17 cellular contexts compared by ENCODE assay signal in genomic region chr13:48507024-48507423, GRCh38. TPM values are rescaled to one million over a fixed set of nuclear protein-coding genes. Genes with fewer than 3 reads are reported as not detected.
A peak's percentile ranks its signal among the peaks of the same experiment; 100 is the strongest.
DNase-seq lines count a peak whose midpoint lies in the region; ATAC-seq and TF ChIP-seq lines count a peak whose summit lies in the region.
"Had no signal": no experiment of that assay in that cellular context is flagged by ENCODE, and none has a peak within 500 bp of the region (broad histone marks: within the 10 kb centered on the region; RNA-seq: fewer than 3 reads in every experiment).

No MANE protein-coding gene starts in this region.

- no peak overlapping the region for H2AFZ ChIP-seq in OCI-LY3 (ENCODE audit: low read depth, low read length)
- H2AFZ ChIP-seq: PC-9 had no signal

- H3K36me3 Mint-ChIP-seq in CD4-positive, alpha-beta memory T cell, result peaks cover 10 to 23% of the 10 kb centered on the region in 2 donors

- peaks cover 42 to 77% (median 55%) of the 10 kb centered on the region in 4 donors for H3K4me1 Mint-ChIP-seq in CD4-positive, alpha-beta memory T cell

- H3K79me2 ChIP-seq in OCI-LY3 (ENCODE audit: low read length), result no peaks in the 10 kb centered on the region

- peak overlapping the region; percentile 59 for H3K9ac ChIP-seq in OCI-LY3 (ENCODE audit: low read length)

- H3K9me3 ChIP-seq in CD4-positive, alpha-beta memory T cell (ENCODE audit: control insufficient read depth in 1 of 2, low read length in 2 of 2), result no peaks in the 10 kb centered on the region
- H3K9me3 ChIP-seq in OCI-LY3 (ENCODE audit: insufficient read depth, low read length), result no peaks in the 10 kb centered on the region
- H3K9me3 ChIP-seq in esophagus squamous epithelium, result no peaks in the 10 kb centered on the region

- 43 to 57% methylated on average over 5 to 7 of the region's 10 CpGs for WGBS in esophagus squamous epithelium, 2 donors

- peak overlapping the region; percentile 78 for H3K4me2 ChIP-seq in OCI-LY3 (ENCODE audit: low read length)
- H3K4me2 ChIP-seq: PC-9 had no signal

- no peaks in the 10 kb centered on the region for H4K20me1 ChIP-seq in OCI-LY3 (ENCODE audit: insufficient read depth, low read length)

- H3K4me1 ChIP-seq in CD4-positive, alpha-beta memory T cell (ENCODE audit: insufficient read depth, low read length), result peaks cover 61% of the 10 kb centered on the region
- H3K4me1 ChIP-seq in OCI-LY3 (ENCODE audit: low read length) (peaks cover 70% of the 10 kb centered on the region), esophagus squamous epithelium (peaks cover 30 to 90% (median 63%) of the 10 kb centered on the region in 3 donors)

- H3K27ac Mint-ChIP-seq in CD4-positive, alpha-beta memory T cell, result peak overlapping the region; percentile 52 to 98 (median 97)

- TF ChIP-seq POLR2A in esophagus squamous epithelium (IDR thresholded peaks at IDR 0.05), result no peak

- no peak overlapping the region for H3K4me3 ChIP-seq in CD4-positive, alpha-beta memory T cell (ENCODE audit: low read length in 2 of 2)
- H3K4me3 ChIP-seq in OCI-LY3 (ENCODE audit: low read length), result peak overlapping the region; percentile 56; the same call in 1 of the 2 replicates
- H3K4me3 ChIP-seq in esophagus squamous epithelium, result no peak overlapping the region
- H3K4me3 ChIP-seq in skin epidermis, result no peak overlapping the region
- H3K4me3 ChIP-seq: coronary artery, PC-9 had no signal

- no peaks in the 10 kb centered on the region for H3K36me3 ChIP-seq in CD4-positive, alpha-beta memory T cell (ENCODE audit: insufficient read depth, low read length)
- H3K36me3 ChIP-seq in OCI-LY3 (replicated peaks; ENCODE audit: low read depth, low read length) (peaks cover 32% of the 10 kb centered on the region), esophagus squamous epithelium (peaks cover 0 to 5% (median 0%) of the 10 kb centered on the region in 3 donors)

- TF ChIP-seq CTCF in OCI-LY3 (IDR thresholded peaks at IDR 0.05; ENCODE audit: low read depth, low read length), result no peak
- no peak for TF ChIP-seq CTCF in esophagus squamous epithelium (IDR thresholded peaks at IDR 0.05)

- ATAC-seq in HG02885 (IDR thresholded peaks at IDR 0.05; ENCODE audit: poor library complexity, unreplicated experiment), result no peak

- intact Hi-C loops in CD4-positive, alpha-beta memory T cell (cut with micrococcal nuclease), result no loop called here
- intact Hi-C loops in esophagus squamous epithelium (cut with DNase I), result loop anchor here (10.0 kb wide), 1 partner anchor 68 kb away; no protein-coding TSS in a partner anchor

- peak overlapping the region in 2 of 8 donors; percentile 61 to 81 for H3K4me3 Mint-ChIP-seq in CD4-positive, alpha-beta memory T cell
- H3K4me3 Mint-ChIP-seq: memory B cell had no signal

- no peaks in the 10 kb centered on the region for H3K27me3 ChIP-seq in CD4-positive, alpha-beta memory T cell (ENCODE audit: insufficient read depth, low read length)
- H3K27me3 ChIP-seq in OCI-LY3 (ENCODE audit: low read depth, low read length) (no peaks in the 10 kb centered on the region), esophagus squamous epithelium (no peaks in the 10 kb centered on the region)

- CTCF ChIA-PET in CD4-positive, alpha-beta memory T cell (lab: Charles Lee; ENCODE audit: partially characterized antibody), result interaction anchor here (0.9 to 1.3 kb wide), 2 partner anchors 11 to 73 kb away, joined by 3 to 4 read pairs; no protein-coding TSS in a partner anchor

- peak in 1 of 5 donors; percentile 38 for DNase-seq in CD4-positive, alpha-beta memory T cell
- no peak for DNase-seq in esophagus squamous epithelium (lab: John Stamatoyannopoulos, UW)
- no peak for DNase-seq in NCI-H526 (lab: John Stamatoyannopoulos, UW)
- DNase-seq in activated gamma-delta T cell treated with Interleukin-2 at 50 U/mL for 16 hours, result no peak
- DNase-seq: activated CD4-positive, CD25-positive, alpha-beta regulatory T cell; activated T-cell treated with anti-CD3 and anti-CD28 coated beads, Interleukin-2, amount 50 U/mL, for 1 hour; IMR-90; NCI-H1417 treated with DMSO at 0.1 percent for 48 hours; nucleus accumbens; PC-9; T-helper 1 cell had no signal

- POLR2A ChIA-PET in CD4-positive, alpha-beta memory T cell (lab: Charles Lee; ENCODE audit: partially characterized antibody), result interaction anchor here (1.4 to 5.1 kb wide), 7 partner anchors 11 to 94 kb away, joined by 4 to 122 read pairs (median 28); partner anchors contain the start of genes LPAR6 and RCBTB2

- H3K27ac ChIP-seq in CD4-positive, alpha-beta memory T cell (ENCODE audit: low read depth, low read length), result no peak overlapping the region
- peak overlapping the region; percentile 93 for H3K27ac ChIP-seq in OCI-LY3 (ENCODE audit: low read length)
- peak overlapping the region; percentile 88 to 92 (median 90) for H3K27ac ChIP-seq in esophagus squamous epithelium
- peak overlapping the region in 20 of 21 experiments; percentile 20 to 94 (median 80) for H3K27ac ChIP-seq in skin epidermis
- H3K27ac ChIP-seq: C4-2B, PC-9 had no signal

- no peaks in the 10 kb centered on the region for H3K9me3 Mint-ChIP-seq in CD4-positive, alpha-beta memory T cell
- H3K9me3 Mint-ChIP-seq: memory B cell had no signal

- H3K27me3 Mint-ChIP-seq in CD4-positive, alpha-beta memory T cell, result no peaks in the 10 kb centered on the region

RNA-seq across cellular contexts. Expression of gene RCBTB2, which starts 25.9 kb away (rescaled TPM):
- 10 to 100 TPM; 23.9 to 25.7 TPM for total RNA-seq in CD4-positive, alpha-beta memory T cell
- 10 to 100 TPM; 33.7 to 46.5 TPM for polyA plus RNA-seq in CD4-positive, alpha-beta memory T cell
- 10 to 100 TPM in 3 of 4 donors, 1 to 10 TPM in 1; 8.1 to 24.7 (median 14.9) TPM for total RNA-seq in esophagus squamous epithelium
